Comparison of ENCODE assay signal across 10 cellular contexts in genomic region chr6:52518279-52518944, GRCh38. TPM values are rescaled to one million over a fixed set of nuclear protein-coding genes. Genes with fewer than 3 reads are reported as not detected.
DNase-seq lines count a peak whose midpoint lies in the region; ATAC-seq and TF ChIP-seq lines count a peak whose summit lies in the region.
"Had no signal": no experiment of that assay in that cellular context is flagged by ENCODE, and none has a peak within 500 bp of the region (broad histone marks: within the 10 kb centered on the region; RNA-seq: fewer than 3 reads in every experiment).

No MANE protein-coding gene starts in this region.

- no peaks in the 10 kb centered on the region for H3K27me3 ChIP-seq in HUES64 (ENCODE audit: insufficient read depth, low read length)
- H3K27me3 ChIP-seq in brain microvascular endothelial cell (replicated peaks): no peaks in the 10 kb centered on the region
- H3K27me3 ChIP-seq in lung (ENCODE audit: control insufficient read depth, insufficient read depth): no peaks in the 10 kb centered on the region
- H3K27me3 ChIP-seq: neutrophil had no signal

- H3K9me3 ChIP-seq in HUES64 (ENCODE audit: insufficient read depth, low read depth, low read length): no peaks in the 10 kb centered on the region
- no peaks in the 10 kb centered on the region for H3K9me3 ChIP-seq in lung (ENCODE audit: control insufficient read depth in 2 of 2, insufficient read depth in 1 of 2, low read length in 1 of 2)
- H3K9me3 ChIP-seq: neutrophil had no signal

- ATAC-seq in lung (ENCODE audit: insufficient read depth, low FRiP score) (no peak), GM21367 (IDR thresholded peaks at IDR 0.05; ENCODE audit: unreplicated experiment) (no peak)

- WGBS in HUES64: 83% methylated on average over 13 of the region's 13 CpGs
- WGBS in lung, 2 donors: 82 to 93% methylated on average over 13 of the region's 13 CpGs

- no peak overlapping the region for H3K4me3 ChIP-seq in HUES64 (ENCODE audit: low read length)
- H3K4me3 ChIP-seq in brain microvascular endothelial cell (ENCODE audit: low read depth, low read length): no peak overlapping the region
- H3K4me3 ChIP-seq in lung: no peak overlapping the region

- peak overlapping the region; percentile 86 for H3K27ac ChIP-seq in HUES64 (ENCODE audit: low read depth, low read length)
- peak overlapping the region; percentile 95 for H3K27ac ChIP-seq in brain microvascular endothelial cell
- H3K27ac ChIP-seq in lung (ENCODE audit: low read depth in 1 of 2, low read length in 1 of 2): peak overlapping the region; percentile 80 to 86
- H3K27ac ChIP-seq in temporal lobe (ENCODE audit: low read depth, low read length): peak overlapping the region; percentile 91
- H3K27ac ChIP-seq: neutrophil had no signal

- TF ChIP-seq CTCF in brain microvascular endothelial cell (IDR thresholded peaks at IDR 0.05; ENCODE audit: low read depth, low read length, missing control alignments) (no peak), lung (IDR thresholded peaks at IDR 0.05; ENCODE audit: control extremely low read depth, extremely low read depth) (no peak)

- H3K36me3 ChIP-seq in HUES64 (ENCODE audit: insufficient read depth, low read length) (peaks cover 24% of the 10 kb centered on the region; the same call in 1 of the 2 replicates), brain microvascular endothelial cell (replicated peaks) (peaks cover 51% of the 10 kb centered on the region), lung (ENCODE audit: control insufficient read depth in 2 of 2, insufficient read depth in 2 of 2, low read length in 2 of 2) (peaks cover 16% of the 10 kb centered on the region in 2 donors)

- H3K4me1 ChIP-seq in HUES64 (ENCODE audit: insufficient read depth, low read length): peaks cover 36% of the 10 kb centered on the region
- peaks cover 17 to 20% of the 10 kb centered on the region in 2 donors for H3K4me1 ChIP-seq in lung (ENCODE audit: control insufficient read depth in 2 of 2, insufficient read depth in 2 of 2, low read length in 2 of 2)

- in situ Hi-C loops in brain microvascular endothelial cell (cut with HindIII; ENCODE audit: low pct_ligation_motif_present, low sequenced_read_pairs): no loop called here

- DNase-seq in brain microvascular endothelial cell (no peak), lung (ENCODE audit: low spot score) (no peak), DMS114 treated with DMSO at 0.1 percent for 48 hours (lab: John Stamatoyannopoulos, UW; ENCODE audit: unreplicated experiment) (no peak), NCI-H146 (lab: John Stamatoyannopoulos, UW) (no peak), DMS153 treated with DMSO at 0.1 percent for 48 hours (lab: John Stamatoyannopoulos, UW; ENCODE audit: unreplicated experiment) (no peak)
- DNase-seq: activated effector memory CD4-positive, alpha-beta T cell treated with Interleukin-2 at 50 U/mL for 16 hours had no signal

- peak overlapping the region; percentile 46; the same call in 1 of the 2 replicates for H3K9ac ChIP-seq in HUES64 (ENCODE audit: low read depth, low read length)

RNA-seq across cellular contexts. Expression of gene TRAM2, which starts 58.4 kb away (rescaled TPM):
- polyA plus RNA-seq in HUES64 (2013, experiment 1 of 2): 11.9 TPM
- 11.2 TPM for polyA plus RNA-seq in HUES64 (2013, experiment 2 of 2)
- total RNA-seq in lung: 10 to 100 TPM; 15.5 to 33.4 TPM
- 10 to 100 TPM in 1 of 2 donors, 1 to 10 TPM in 1; 4.4 to 14.9 TPM for polyA plus RNA-seq in lung
- 2.5 TPM for total RNA-seq in temporal lobe
